Comparison of ENCODE assay signal across 9 cellular contexts in the genomic region with DNA sequence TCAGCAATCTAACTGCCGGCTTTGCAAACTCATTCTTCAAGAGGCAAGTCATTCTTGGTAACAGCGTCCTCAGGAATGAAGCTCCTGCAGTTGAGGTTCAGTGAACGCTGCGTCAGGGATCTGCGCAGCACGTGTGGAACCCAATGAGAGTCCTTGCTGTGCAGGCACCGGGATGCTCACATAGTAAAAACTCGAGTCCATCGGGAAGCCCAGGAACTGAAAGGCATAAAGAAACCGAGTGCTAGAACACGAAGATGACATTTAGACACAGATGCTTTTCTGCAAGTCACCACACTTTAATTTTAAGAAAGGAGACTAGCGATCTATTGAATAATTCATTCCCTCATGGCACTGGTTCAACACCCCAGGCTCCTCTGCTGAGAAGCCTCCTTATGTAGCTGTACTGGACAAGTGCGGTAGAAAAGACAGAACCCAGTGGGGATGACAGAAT. TPM values are rescaled to one million over a fixed set of nuclear protein-coding genes. Genes with fewer than 3 reads are reported as not detected.
DNase-seq lines count a peak whose midpoint lies in the region; ATAC-seq and TF ChIP-seq lines count a peak whose summit lies in the region.
"Had no signal": no experiment of that assay in that cellular context is flagged by ENCODE, and none has a peak within 500 bp of the region (broad histone marks: within the 10 kb centered on the region; RNA-seq: fewer than 3 reads in every experiment).

No MANE protein-coding gene starts in this region.

- H3K27ac ChIP-seq in muscle layer of colon (ENCODE audit: low read depth, low read length): peak overlapping the region; percentile 60

- no peak overlapping the region for H3K9ac ChIP-seq in muscle layer of colon (ENCODE audit: low read length)

- H3K27me3 ChIP-seq in muscle layer of colon (ENCODE audit: control insufficient read depth in 1 of 2, insufficient read depth in 2 of 2, low read length in 2 of 2): no peaks in the 10 kb centered on the region

- no peaks in the 10 kb centered on the region for H3K9me3 ChIP-seq in muscle layer of colon (ENCODE audit: low read length)

- no peaks in the 10 kb centered on the region for H3K36me3 ChIP-seq in muscle layer of colon (ENCODE audit: insufficient read depth, low read length)

- in situ Hi-C loops in G401 (cut with HindIII; ENCODE audit: low sequenced_read_pairs): no loop called here
- in situ Hi-C loops in GM13976 (cut with MboI; ENCODE audit: low sequenced_read_pairs, unreplicated experiment): no loop called here

- ATAC-seq in GM21528 (IDR thresholded peaks at IDR 0.05; ENCODE audit: low FRiP score, unreplicated experiment): no peak
- no peak for ATAC-seq in GM21381 (IDR thresholded peaks at IDR 0.05; ENCODE audit: unreplicated experiment)
- ATAC-seq in HG02885 (IDR thresholded peaks at IDR 0.05; ENCODE audit: poor library complexity, unreplicated experiment): no peak

- no peak for TF ChIP-seq CTCF in AG10803 (conservative IDR thresholded peaks at IDR 0.05; ENCODE audit: low read length)
- no peak for TF ChIP-seq CTCF in GM13976 (IDR thresholded peaks at IDR 0.05; ENCODE audit: borderline replicate concordance, control extremely low read depth, extremely low read depth, insufficient read depth, missing control alignments)

- H3K4me1 ChIP-seq in muscle layer of colon (ENCODE audit: insufficient read depth, low read length): peaks cover 15% of the 10 kb centered on the region

- peak; percentile 76 for DNase-seq in AG10803 (ENCODE audit: low read depth)
- DNase-seq in G401 (ENCODE audit: low spot score): peak; percentile 67
- DNase-seq in cerebellar cortex (ENCODE audit: low spot score): peak; percentile 59
- no peak for DNase-seq in GM13976 (ENCODE audit: low spot score)
- DNase-seq: NCI-H82 had no signal

- H3K4me3 ChIP-seq in AG10803 (ENCODE audit: low read length) (peak overlapping the region; percentile 73), muscle layer of colon (ENCODE audit: low read depth in 1 of 2, low read length in 2 of 2) (peak overlapping the region in 1 of 2 donors; percentile 79)

RNA-seq across cellular contexts. Expression of gene AFDN, which starts 2.1 kb away (rescaled TPM):
- total RNA-seq in G401 (2014; rRNA removed; shearing (Covaris generic)): 11.9 and 13.8 TPM in 2 replicates
